ENCODE assay signal across 25 cellular contexts in the genomic region with DNA sequence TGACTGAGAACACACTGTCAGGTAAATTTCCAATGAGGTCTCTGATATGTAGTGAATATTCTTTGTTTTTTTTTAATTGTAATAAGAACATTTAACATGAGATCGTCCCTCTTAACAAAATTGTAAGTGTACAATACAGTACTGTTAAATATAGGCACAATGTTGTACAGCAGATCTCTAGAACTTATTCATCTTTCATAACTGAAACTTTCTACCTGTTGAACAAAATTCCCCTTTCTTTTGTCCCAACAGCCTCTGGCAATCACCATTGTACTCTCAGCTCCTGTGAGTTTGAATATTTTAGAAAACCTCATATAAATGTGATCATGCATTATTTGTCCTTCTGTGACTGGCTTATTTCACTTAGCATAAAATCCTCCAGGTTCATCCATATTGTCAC. TPM values are rescaled to one million over a fixed set of nuclear protein-coding genes. Genes with fewer than 3 reads are reported as not detected.
DNase-seq lines count a peak whose midpoint lies in the region; ATAC-seq, FAIRE-seq and TF ChIP-seq lines count a peak whose summit lies in the region.
"Had no signal": no experiment of that assay in that cellular context is flagged by ENCODE, and none has a peak within 500 bp of the region (broad histone marks: within the 10 kb centered on the region; RNA-seq: fewer than 3 reads in every experiment).

No MANE protein-coding gene starts in this region.

- BruUV-seq in GM12878 (replicated peaks; lab: Mats Ljungman, UMichigan), result no TSS peak

- POLR2A ChIA-PET in GM12878 (lab: Charles Lee), result interaction anchor here (0.9 to 3.4 kb wide), 4 partner anchors 11 to 61 kb away, joined by 3 to 13 read pairs (median 4); a partner anchor contains a TSS

- H3K4me2 ChIP-seq in KMS-11 (peak overlapping the region; percentile 23; the same call in 1 of the 2 replicates), GM12878 (ENCODE audit: control insufficient read depth, insufficient read depth) (no peak overlapping the region)
- H3K4me2 ChIP-seq: A549; BLaER1 treated with 17β-estradiol and CSF1 and Interleukin-3, amounts not matched to agents 10 nM and 100 nM had no signal

- no peaks in the 10 kb centered on the region for H3K9me3 ChIP-seq in GM12878 (replicated peaks; ENCODE audit: control insufficient read depth, insufficient read depth, low read length)
- H3K9me3 ChIP-seq: A549; BE2C; BLaER1 treated with 17β-estradiol and CSF1 and Interleukin-3, amounts not matched to agents 10 nM and 100 nM had no signal

- H3K9ac ChIP-seq in KMS-11 (no peak overlapping the region), GM12878 (ENCODE audit: control insufficient read depth, insufficient read depth, low read length) (no peak overlapping the region)
- H3K9ac ChIP-seq: BLaER1 treated with 17β-estradiol and CSF1 and Interleukin-3, amounts not matched to agents 10 nM and 100 nM had no signal

- TF ChIP-seq POLR2A in GM12878 (IDR thresholded peaks at IDR 0.05; ENCODE audit: low read depth, low read length), result no peak

- RAD21 ChIA-PET in GM12878 (lab: Charles Lee; ENCODE audit: unreplicated experiment), result interaction anchor here (0.7 to 4.0 kb wide), 5 partner anchors 14 to 195 kb away, joined by 3 to 15 read pairs (median 5); no protein-coding TSS in a partner anchor

- TF ChIP-seq RAD21 in GM12878 (IDR thresholded peaks at IDR 0.05; ENCODE audit: insufficient read depth, low read depth, low read length), result no peak

- H3K79me2 ChIP-seq in KMS-11 (ENCODE audit: insufficient read depth, low read depth) (no peaks in the 10 kb centered on the region), GM12878 (ENCODE audit: control insufficient read depth, insufficient read depth, low read length) (no peaks in the 10 kb centered on the region)

- H3K4me1 ChIP-seq in KMS-11 (ENCODE audit: low read depth, poor library complexity, severe bottlenecking), result peaks cover 13% of the 10 kb centered on the region
- H3K4me1 ChIP-seq in GM12878 (ENCODE audit: control insufficient read depth, insufficient read depth, low read length), result no peaks in the 10 kb centered on the region
- H3K4me1 ChIP-seq: BE2C; BLaER1 treated with 17β-estradiol and CSF1 and Interleukin-3, amounts not matched to agents 10 nM and 100 nM had no signal

- SMC1A ChIA-PET in GM12878 (lab: Charles Lee; ENCODE audit: uncharacterized antibody, unreplicated experiment), result interaction anchor here (1.2 to 3.4 kb wide), 7 partner anchors 12 to 195 kb away, joined by 4 to 32 read pairs (median 6); a partner anchor contains a TSS

- TF ChIP-seq CTCF in KMS-11 (conservative IDR thresholded peaks at IDR 0.05; ENCODE audit: low read depth, low read length), result no peak
- TF ChIP-seq CTCF in GM12878 (IDR thresholded peaks at IDR 0.05 in 2 of 3, conservative IDR thresholded peaks at IDR 0.05 in 1 of 3; ENCODE audit: control insufficient read depth in 2 of 3, extremely low read depth in 1 of 3, insufficient read depth in 1 of 3, low read depth in 3 of 3, low read length in 3 of 3), result no peak

- TF ChIP-seq EP300 in GM12878 (IDR thresholded peaks at IDR 0.05; ENCODE audit: borderline replicate concordance in 1 of 2, control insufficient read depth in 1 of 2, low read depth in 2 of 2, low read length in 2 of 2), result 0 out of 4 replicates have a peak, but pooled peaks of 1 of the 2 experiments have one; percentile 25

- H3K27me3 ChIP-seq in KMS-11 (ENCODE audit: insufficient read depth, low read depth) (no peaks in the 10 kb centered on the region), GM12878 (replicated peaks in 1 of 2; ENCODE audit: control insufficient read depth in 2 of 2, insufficient read depth in 2 of 2, low read length in 1 of 2) (no peaks in the 10 kb centered on the region)
- H3K27me3 ChIP-seq: BE2C; BLaER1 treated with 17β-estradiol and CSF1 and Interleukin-3, amounts not matched to agents 10 nM and 100 nM had no signal

- in situ Hi-C loops in GM12878 (cut with MboI), result no loop called here

- H2AFZ ChIP-seq in KMS-11 (ENCODE audit: low read depth), result no peak overlapping the region
- H2AFZ ChIP-seq in GM12878 (ENCODE audit: control insufficient read depth, low read depth, low read length), result no peak overlapping the region

- 5% methylated on average over 1 of the region's 1 CpG for WGBS in GM12878 (ENCODE audit: insufficient coverage, insufficient replicate concordance, low lambda C conversion rate, missing lambda C conversion rate)

- FAIRE-seq in GM18507 (lab: Jason Lieb, UNC) (peak; percentile 64), GM12878 (lab: Jason Lieb, UNC) (peak; percentile 47)
- FAIRE-seq: A549, D721Med, GM12892, H1 had no signal

- peak; percentile 28 for ATAC-seq in HG02759 (IDR thresholded peaks at IDR 0.05; ENCODE audit: unreplicated experiment)
- ATAC-seq in GM12878, result peak; percentile 55
- ATAC-seq: A549 had no signal

- no peak overlapping the region for H3K27ac ChIP-seq in KMS-11
- no peak overlapping the region for H3K27ac ChIP-seq in GM12878 (ENCODE audit: control insufficient read depth, insufficient read depth)
- H3K27ac ChIP-seq: A549; BLaER1 treated with 17β-estradiol and CSF1 and Interleukin-3, amounts not matched to agents 10 nM and 100 nM had no signal

- CTCF ChIA-PET in GM12878 (lab: Yijun Ruan, JAX), result interaction anchor here (1.3 to 1.4 kb wide), 2 partner anchors 47 to 150 kb away, joined by 3 to 4 read pairs; no protein-coding TSS in a partner anchor

- intact Hi-C loops in GM12878 (cut with micrococcal nuclease; ENCODE audit: unreplicated experiment), result no loop called here

- H4K20me1 ChIP-seq in KMS-11 (ENCODE audit: insufficient read depth) (no peaks in the 10 kb centered on the region), GM12878 (ENCODE audit: control insufficient read depth, insufficient read depth) (no peaks in the 10 kb centered on the region)
- H4K20me1 ChIP-seq: BLaER1 treated with 17β-estradiol and CSF1 and Interleukin-3, amounts not matched to agents 10 nM and 100 nM had no signal

- H3K4me3 ChIP-seq in KMS-11 (IDR thresholded peaks at IDR 0.05; ENCODE audit: insufficient read depth, low read depth, low read length), result no peak overlapping the region
- H3K4me3 ChIP-seq in GM12878, result no peak overlapping the region
- H3K4me3 ChIP-seq: A549; BLaER1 treated with 17β-estradiol and CSF1 and Interleukin-3, amounts not matched to agents 10 nM and 100 nM had no signal

- no peaks in the 10 kb centered on the region for H3K36me3 ChIP-seq in KMS-11 (ENCODE audit: insufficient read depth)
- no peaks in the 10 kb centered on the region for H3K36me3 ChIP-seq in GM12878 (ENCODE audit: control insufficient read depth in 2 of 2, insufficient read depth in 2 of 2, low read length in 1 of 2)
- H3K36me3 ChIP-seq: BE2C; BLaER1 treated with 17β-estradiol and CSF1 and Interleukin-3, amounts not matched to agents 10 nM and 100 nM had no signal

- DNase-seq in GM18507 (ENCODE audit: extremely low spot score, insufficient read length, low read depth) (no peak), GM12878 (ENCODE audit: low read depth, low spot score) (no peak), NOMO-1 treated with dmso at 0.1 percent for 144 hours (lab: John Stamatoyannopoulos, UW; ENCODE audit: unreplicated experiment) (no peak), SKM-1 (lab: John Stamatoyannopoulos, UW; ENCODE audit: unreplicated experiment) (no peak), DMS153 (lab: John Stamatoyannopoulos, UW) (no peak), NCI-H2107 treated with DMSO at 0.1 percent for 48 hours (lab: John Stamatoyannopoulos, UW; ENCODE audit: unreplicated experiment) (no peak)
- DNase-seq: 8988T; ACHN; AML-193; BE2C; CD4-positive, alpha-beta T cell; CD8-positive, alpha-beta memory T cell; DMS 273 treated with DMSO at 0.1 percent for 48 hours; DMS79 treated with DMSO at 0.1 percent for 48 hours; GF-D8; H7; HCEC 1CT had no signal

TF ChIP-seq in GM12878, 131 proteins besides CTCF, POLR2A, EP300 and RAD21 (continues in another document):
- 0 out of 2 replicates have a peak, but pooled peaks have one; percentile 6 for TF ChIP-seq SMC3 (IDR thresholded peaks at IDR 0.05; ENCODE audit: borderline replicate concordance, low read length)

RNA-seq across cellular contexts. Expression of a gene that starts 10.6 kb away (rescaled TPM):
- total RNA-seq in GM12878 (2013; cell fraction: nucleolus; rRNA removed), result 26.0 and 26.3 TPM in 2 replicates
- 0.11 and 0.16 TPM in 2 replicates for total RNA-seq in GM12878 (2014; rRNA removed)
- total RNA-seq in GM12878 (2014; rRNA removed; fragmentation: Illumina TruSeq; extraction: Trizol), result 0.27 and 0.28 TPM in 2 replicates
- total RNA-seq in GM12878 (2021), result 0.64 and 0.88 TPM in 2 replicates
- 0.09 TPM for polyA plus RNA-seq in GM12878 (2011; ENCODE audit: low read depth)
- polyA plus RNA-seq in GM12878 (2011; rRNA removed), result 8.1 and 11.1 TPM in 2 replicates
- 8.1 and 8.4 TPM in 2 replicates for polyA plus RNA-seq in GM12878 (2011; cell fraction: cytosol; rRNA removed)
- polyA plus RNA-seq in GM12878 (2011; cell fraction: nucleus; rRNA removed), result 14.4 and 14.9 TPM in 2 replicates
- 0.13 and 0.14 TPM in 2 replicates for polyA plus RNA-seq in GM12878 (2012)
- polyA plus RNA-seq in GM12878 (2014; fragmentation: Illumina TruSeq; extraction: Trizol), result 0.22 TPM in 2 replicates
- under 1 TPM; 0.04 to 0.85 TPM for polyA plus RNA-seq in GM12878 (2014; fragmentation: Nextera tagmentation; extraction: Ambion mirVana)
- 0.08 and 0.10 TPM in 2 replicates for polyA plus RNA-seq in GM12878 (2014; rRNA removed)
- polyA plus RNA-seq in GM12878 (2016; fragmentation: Nextera tagmentation; extraction: Ambion mirVana), result under 1 TPM; 0.03 to 0.19 TPM
- 34.9 and 35.0 TPM in 2 replicates for polyA minus RNA-seq in GM12878 (2011; rRNA and poly(A)+ RNA removed)
- polyA minus RNA-seq in GM12878 (2011; cell fraction: cytosol; rRNA and poly(A)+ RNA removed), result 11.4 and 14.6 TPM in 2 replicates
- polyA minus RNA-seq in GM12878 (2011; cell fraction: nucleus; rRNA and poly(A)+ RNA removed), result 10.6 and 19.5 TPM in 2 replicates
- total RNA-seq: CD8-positive, alpha-beta memory T cell; G401 had no signal
- polyA plus RNA-seq: CD8-positive, alpha-beta memory T cell had no signal
